Comparison of ENCODE assay signal across 8 cellular contexts in the genomic region with DNA sequence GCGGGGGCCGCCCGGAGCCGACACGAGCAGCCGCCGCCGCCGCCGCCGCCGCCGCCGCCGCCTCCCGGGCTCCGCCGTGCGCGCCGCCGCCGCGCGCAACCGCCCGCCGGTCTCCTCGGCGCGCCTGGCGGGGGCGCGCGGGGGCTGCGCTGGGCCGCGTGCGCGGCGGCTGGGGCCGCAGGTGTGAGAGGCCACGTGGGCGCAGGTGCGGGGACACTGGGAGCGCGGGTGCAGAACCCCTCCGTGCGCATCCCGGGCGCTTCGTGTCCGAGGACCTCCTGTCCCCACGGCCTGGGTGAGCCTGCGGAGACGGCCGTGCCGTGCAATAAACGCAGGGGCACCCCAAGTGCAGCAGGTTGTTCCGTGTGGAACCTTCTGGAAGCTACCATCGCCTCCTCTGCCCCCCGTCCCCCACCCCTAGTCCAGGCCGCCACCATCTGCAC. TPM values are rescaled to one million over a fixed set of nuclear protein-coding genes. Genes with fewer than 3 reads are reported as not detected.
A peak's percentile ranks its signal among the peaks of the same experiment; 100 is the strongest.
DNase-seq lines count a peak whose midpoint lies in the region; ATAC-seq lines count a peak whose summit lies in the region.

A gene with protein sequence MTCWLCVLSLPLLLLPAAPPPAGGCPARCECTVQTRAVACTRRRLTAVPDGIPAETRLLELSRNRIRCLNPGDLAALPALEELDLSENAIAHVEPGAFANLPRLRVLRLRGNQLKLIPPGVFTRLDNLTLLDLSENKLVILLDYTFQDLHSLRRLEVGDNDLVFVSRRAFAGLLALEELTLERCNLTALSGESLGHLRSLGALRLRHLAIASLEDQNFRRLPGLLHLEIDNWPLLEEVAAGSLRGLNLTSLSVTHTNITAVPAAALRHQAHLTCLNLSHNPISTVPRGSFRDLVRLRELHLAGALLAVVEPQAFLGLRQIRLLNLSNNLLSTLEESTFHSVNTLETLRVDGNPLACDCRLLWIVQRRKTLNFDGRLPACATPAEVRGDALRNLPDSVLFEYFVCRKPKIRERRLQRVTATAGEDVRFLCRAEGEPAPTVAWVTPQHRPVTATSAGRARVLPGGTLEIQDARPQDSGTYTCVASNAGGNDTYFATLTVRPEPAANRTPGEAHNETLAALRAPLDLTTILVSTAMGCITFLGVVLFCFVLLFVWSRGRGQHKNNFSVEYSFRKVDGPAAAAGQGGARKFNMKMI (minus strand): TSS at position 41 of the 443 bp plus-strand sequence. CDS start 16,378 bp downstream, outside the sequence.

- H3K27ac Mint-ChIP-seq in activated T-helper 17 cell treated with anti-CD3 and anti-CD28 coated beads, Interleukin-2, amount 50 U/mL, for 72 hours: no peak within 1 kb of the TSS
- peak within 1 kb of the TSS in 2 of 6 donors; percentile 27 to 42 for H3K27ac Mint-ChIP-seq in immature natural killer cell

- peaks cover 33% of the 10 kb centered on the region for H3K27me3 Mint-ChIP-seq in activated T-helper 17 cell treated with anti-CD3 and anti-CD28 coated beads, Interleukin-2, amount 50 U/mL, for 72 hours
- peaks cover 24 to 39% (median 29%) of the 10 kb centered on the region in 3 donors for H3K27me3 Mint-ChIP-seq in immature natural killer cell (ENCODE audit: low read depth in 3 of 3)

- DNase-seq in right cardiac atrium (no peak), cardiac septum (ENCODE audit: low spot score) (no peak), immature natural killer cell (no peak), mesenteric fat pad (ENCODE audit: low spot score) (no peak), sciatic nerve (ENCODE audit: low spot score) (no peak), GM19240 (ENCODE audit: insufficient read length, low spot score) (no peak)
- no peak for DNase-seq in stimulated activated CD4-positive, alpha-beta T cell treated with anti-CD3 and anti-CD28 coated beads, Interleukin-4, amount 100 ng/mL, for 1 hour

- no peaks in the 10 kb centered on the region for H3K4me1 ChIP-seq in right cardiac atrium (ENCODE audit: control insufficient read depth, insufficient read depth, low read length)

- ATAC-seq in right cardiac atrium: no peak
- ATAC-seq in activated T-helper 17 cell treated with anti-CD3 and anti-CD28 coated beads, Interleukin-2, amount 50 U/mL, for 72 hours (replicated peaks): no peak
- ATAC-seq in sciatic nerve: no peak

- no peaks in the 10 kb centered on the region for H3K9me3 Mint-ChIP-seq in activated T-helper 17 cell treated with anti-CD3 and anti-CD28 coated beads, Interleukin-2, amount 50 U/mL, for 72 hours
- H3K9me3 Mint-ChIP-seq in immature natural killer cell: no peaks in the 10 kb centered on the region

- H3K36me3 Mint-ChIP-seq in activated T-helper 17 cell treated with anti-CD3 and anti-CD28 coated beads, Interleukin-2, amount 50 U/mL, for 72 hours (ENCODE audit: low read depth): peaks cover 4% of the 10 kb centered on the region
- H3K36me3 Mint-ChIP-seq in immature natural killer cell: no peaks in the 10 kb centered on the region

- H3K9me3 ChIP-seq in right cardiac atrium (ENCODE audit: control insufficient read depth, low read length): no peaks in the 10 kb centered on the region

- H3K27ac ChIP-seq in right cardiac atrium (ENCODE audit: low read length): no peak within 1 kb of the TSS

- WGBS in right cardiac atrium: 6% methylated on average over 63 of the region's 63 CpGs

- H3K4me3 ChIP-seq in right cardiac atrium (ENCODE audit: low read length): peak within 1 kb of the TSS; percentile 36

- intact Hi-C loops in right cardiac atrium (cut with DNase I): no loop called here
- intact Hi-C loops in cardiac septum (cut with DNase I): no loop called here
- intact Hi-C loops in sciatic nerve (cut with DNase I): no loop called here

- peaks cover 4% of the 10 kb centered on the region for H3K4me1 Mint-ChIP-seq in activated T-helper 17 cell treated with anti-CD3 and anti-CD28 coated beads, Interleukin-2, amount 50 U/mL, for 72 hours
- peaks cover under 1 to 14% of the 10 kb centered on the region in 2 donors for H3K4me1 Mint-ChIP-seq in immature natural killer cell

- H3K4me3 Mint-ChIP-seq in activated T-helper 17 cell treated with anti-CD3 and anti-CD28 coated beads, Interleukin-2, amount 50 U/mL, for 72 hours: peak within 1 kb of the TSS; percentile 41
- H3K4me3 Mint-ChIP-seq in immature natural killer cell: peak within 1 kb of the TSS in 3 of 5 donors; percentile 60 to 76 (median 70)

- H3K27me3 ChIP-seq in right cardiac atrium (ENCODE audit: control insufficient read depth, insufficient read depth): no peaks in the 10 kb centered on the region

RNA-seq across cellular contexts. Expression of the gene that starts here (rescaled TPM):
- total RNA-seq in right cardiac atrium (not detected), cardiac septum (not detected), mesenteric fat pad (not detected), sciatic nerve (not detected)
- polyA plus RNA-seq in right cardiac atrium (not detected), immature natural killer cell (10 to 100 TPM in 1 of 3 donors, 1 to 10 TPM in 2; 2.7 to 13.2 (median 2.7) TPM)
- under 1 TPM in 1 of 2 donors, not detected in 1; 0.17 TPM for total RNA-seq in activated T-helper 17 cell treated with anti-CD3 and anti-CD28 coated beads, Interleukin-2, amount 50 U/mL, for 72 hours
